2 cellular contexts compared by ENCODE assay signal in genomic region chr6:32895006-32895345, GRCh38.
TF ChIP-seq lines count a peak whose summit lies in the region.

No MANE protein-coding gene starts in this region.

TF ChIP-seq in GM12878, 131 proteins besides CTCF, POLR2A, EP300 and RAD21 (continues in another document):
- TF ChIP-seq BCLAF1 (IDR thresholded peaks at IDR 0.05): no peak
- no peak for TF ChIP-seq FOXM1 (IDR thresholded peaks at IDR 0.05; ENCODE audit: low read depth, low read length)
- TF ChIP-seq ZBTB33 (IDR thresholded peaks at IDR 0.05): no peak
- TF ChIP-seq SMAD1 (IDR thresholded peaks at IDR 0.05; ENCODE audit: low read depth, partially characterized antibody): no peak
- TF ChIP-seq PRDM15 (CRISPR knock-in tag; IDR thresholded peaks at IDR 0.05): no peak
- no peak for TF ChIP-seq STAT3 (IDR thresholded peaks at IDR 0.05; ENCODE audit: low read depth, low read length)
- no peak for TF ChIP-seq NFIC (IDR thresholded peaks at IDR 0.05; ENCODE audit: low read depth, low read length)
- no peak for TF ChIP-seq STAT1 (conservative IDR thresholded peaks at IDR 0.05)
- TF ChIP-seq GATAD2B (conservative IDR thresholded peaks at IDR 0.05; ENCODE audit: low read depth): no peak
- TF ChIP-seq SREBF1 (IDR thresholded peaks at IDR 0.05; ENCODE audit: low read length): no peak
- no peak for TF ChIP-seq RELB (IDR thresholded peaks at IDR 0.05; ENCODE audit: low read depth)
- no peak for TF ChIP-seq CBX3 (IDR thresholded peaks at IDR 0.05; ENCODE audit: borderline replicate concordance, low read depth)
- no peak for TF ChIP-seq TARDBP (IDR thresholded peaks at IDR 0.05; ENCODE audit: borderline replicate concordance)
- TF ChIP-seq NRF1 (conservative IDR thresholded peaks at IDR 0.05; ENCODE audit: low read depth, low read length): no peak
- no peak for TF ChIP-seq RBBP5 (conservative IDR thresholded peaks at IDR 0.05)
- no peak for TF ChIP-seq RFX5 (IDR thresholded peaks at IDR 0.05; ENCODE audit: low read depth, low read length)

TF ChIP-seq in liver, 16 proteins besides CTCF, POLR2A, EP300 and RAD21:
- TF ChIP-seq FOXA1 (IDR thresholded peaks at IDR 0.05) (no peak), RXRA (IDR thresholded peaks at IDR 0.05) (no peak)
